Comparison of ENCODE assay signal across 8 cellular contexts in genomic region chr17:42403150-42403549, GRCh38. TPM values are rescaled to one million over a fixed set of nuclear protein-coding genes. Genes with fewer than 3 reads are reported as not detected.
A peak's percentile ranks its signal among the peaks of the same experiment; 100 is the strongest.
DNase-seq lines count a peak whose midpoint lies in the region; ATAC-seq and TF ChIP-seq lines count a peak whose summit lies in the region.

No MANE protein-coding gene starts in this region.

- no peaks in the 10 kb centered on the region for H3K9me2 ChIP-seq in hepatocyte (replicated peaks; ENCODE audit: insufficient read depth)

- H3K9ac ChIP-seq in stomach smooth muscle (ENCODE audit: low read length in 2 of 2): peak overlapping the region in 1 of 2 donors; percentile 29

- peak overlapping the region; percentile 33 for H3K4me2 ChIP-seq in hepatocyte

- H4K20me1 ChIP-seq in hepatocyte (ENCODE audit: insufficient read depth, poor library complexity, severe bottlenecking): peaks cover 6% of the 10 kb centered on the region

- H3K4me1 ChIP-seq in heart left ventricle (peaks cover 15 to 80% (median 54%) of the 10 kb centered on the region in 12 donors), hepatocyte (ENCODE audit: insufficient read depth) (peaks cover 20% of the 10 kb centered on the region), stomach smooth muscle (ENCODE audit: control insufficient read depth, insufficient read depth, low read length) (peaks cover 59% of the 10 kb centered on the region), left lung (peaks cover 28 to 74% of the 10 kb centered on the region in 2 donors)

- H3K27ac ChIP-seq in heart left ventricle (peak overlapping the region in 7 of 12 donors; percentile 2 to 100 (median 12)), hepatocyte (peak overlapping the region; percentile 90), stomach smooth muscle (ENCODE audit: low read length) (peak overlapping the region; percentile 70), left lung (peak overlapping the region in 1 of 2 donors; percentile 45), caudate nucleus (ENCODE audit: low read depth, low read length) (no peak overlapping the region)

- no peak for DNase-seq in heart left ventricle
- no peak for DNase-seq in cardiac septum (ENCODE audit: low spot score)
- peak in 2 of 3 experiments; percentile 25 to 42 for DNase-seq in activated CD8-positive, alpha-beta memory T cell treated with anti-CD3 and anti-CD28 coated beads for 48 hours (ENCODE audit: low read depth in 2 of 3, low spot score in 2 of 3)
- DNase-seq in hepatocyte (ENCODE audit: low spot score): peak; percentile 48
- no peak for DNase-seq in left lung
- no peak for DNase-seq in caudate nucleus (lab: John Stamatoyannopoulos, UW)

- TF ChIP-seq POLR2A in heart left ventricle (IDR thresholded peaks at IDR 0.05): no peak

- no peak overlapping the region for H2AFZ ChIP-seq in hepatocyte

- intact Hi-C loops in heart left ventricle (cut with DNase I): no loop called here
- intact Hi-C loops in cardiac septum (cut with DNase I): no loop called here
- intact Hi-C loops in left lung (cut with DNase I): loop anchor here in 1 of 2 donors (10.0 kb wide), 1 partner anchor 78 kb away; no protein-coding TSS in a partner anchor

- peaks cover 7% of the 10 kb centered on the region for H3K79me2 ChIP-seq in hepatocyte

- ATAC-seq in heart left ventricle: no peak
- ATAC-seq in GM21529 (IDR thresholded peaks at IDR 0.05; ENCODE audit: unreplicated experiment): no peak
- ATAC-seq in left lung: no peak

- peaks cover 0 to 37% (median 30%) of the 10 kb centered on the region in 9 donors for H3K36me3 ChIP-seq in heart left ventricle
- H3K36me3 ChIP-seq in hepatocyte (replicated peaks; ENCODE audit: insufficient read depth, low read depth): no peaks in the 10 kb centered on the region
- peaks cover 16 to 23% of the 10 kb centered on the region in 2 donors for H3K36me3 ChIP-seq in stomach smooth muscle (ENCODE audit: control insufficient read depth in 2 of 2, insufficient read depth in 2 of 2, low read length in 2 of 2)
- peaks cover 0 to 30% of the 10 kb centered on the region in 2 donors for H3K36me3 ChIP-seq in left lung

- H3K4me3 ChIP-seq in heart left ventricle: no peak overlapping the region
- H3K4me3 ChIP-seq in hepatocyte: no peak overlapping the region
- no peak overlapping the region for H3K4me3 ChIP-seq in stomach smooth muscle (ENCODE audit: low read length in 2 of 2)
- no peak overlapping the region for H3K4me3 ChIP-seq in left lung

- WGBS in heart left ventricle, 4 donors: 75 to 82% (median 78%) methylated on average over 6 of the region's 6 CpGs
- 72% methylated on average over 6 of the region's 6 CpGs for WGBS in hepatocyte (ENCODE audit: low lambda C conversion rate, missing lambda C conversion rate)

- no peaks in the 10 kb centered on the region for H3K9me3 ChIP-seq in heart left ventricle
- H3K9me3 ChIP-seq in hepatocyte (ENCODE audit: low read depth): no peaks in the 10 kb centered on the region
- no peaks in the 10 kb centered on the region for H3K9me3 ChIP-seq in stomach smooth muscle (ENCODE audit: control insufficient read depth in 2 of 2, low read length in 2 of 2)
- H3K9me3 ChIP-seq in left lung: no peaks in the 10 kb centered on the region

- no peaks in the 10 kb centered on the region for H3K27me3 ChIP-seq in heart left ventricle
- no peaks in the 10 kb centered on the region for H3K27me3 ChIP-seq in hepatocyte
- H3K27me3 ChIP-seq in stomach smooth muscle (ENCODE audit: control insufficient read depth in 1 of 2, insufficient read depth in 2 of 2, low read length in 2 of 2): no peaks in the 10 kb centered on the region
- H3K27me3 ChIP-seq in left lung: no peaks in the 10 kb centered on the region

- TF ChIP-seq CTCF in heart left ventricle (IDR thresholded peaks at IDR 0.05) (peak in 6 of 12 donors; percentile 9 to 25 (median 14)), hepatocyte (IDR thresholded peaks at IDR 0.05; ENCODE audit: poor library complexity) (peak; percentile 34), left lung (IDR thresholded peaks at IDR 0.05) (no peak)

RNA-seq across cellular contexts. Expression of gene STAT3, which starts 14.9 kb away (rescaled TPM):
- 100 to 1,000 TPM; 111 to 614 (median 148) TPM for total RNA-seq in heart left ventricle
- polyA plus RNA-seq in heart left ventricle: 100 to 1,000 TPM in 1 of 2 donors, 10 to 100 TPM in 1; 36.0 to 152 TPM
- total RNA-seq in cardiac septum: 159 TPM
- 154 and 163 TPM in 2 replicates for total RNA-seq in hepatocyte
- 152 and 157 TPM in 2 replicates for polyA plus RNA-seq in hepatocyte
- total RNA-seq in left lung: 100 to 1,000 TPM; 229 to 271 TPM

RNA-seq across cellular contexts. Expression of gene CAVIN1, which starts 19.9 kb away (rescaled TPM):
- total RNA-seq in heart left ventricle: 100 to 1,000 TPM; 195 to 318 (median 253) TPM
- polyA plus RNA-seq in heart left ventricle: 100 to 1,000 TPM; 140 to 281 TPM
- 358 TPM for total RNA-seq in cardiac septum
- total RNA-seq in hepatocyte: 69.9 and 85.8 TPM in 2 replicates
- 96.5 and 111 TPM in 2 replicates for polyA plus RNA-seq in hepatocyte
- 100 to 1,000 TPM; 285 to 320 TPM for total RNA-seq in left lung

RNA-seq across cellular contexts. Expression of gene ATP6V0A1, which starts 55.5 kb away (rescaled TPM):
- 10 to 100 TPM; 30.3 to 65.9 (median 35.9) TPM for total RNA-seq in heart left ventricle
- polyA plus RNA-seq in heart left ventricle: 10 to 100 TPM; 24.3 to 40.6 TPM
- 40.3 TPM for total RNA-seq in cardiac septum
- total RNA-seq in hepatocyte: 58.3 and 71.4 TPM in 2 replicates
- polyA plus RNA-seq in hepatocyte: 63.4 and 65.2 TPM in 2 replicates
- total RNA-seq in left lung: 100 to 1,000 TPM in 1 of 2 donors, 10 to 100 TPM in 1; 95.9 to 103 TPM

Comparison
In these comparisons a context has a peak if more than half of its experiments do, and no peak if none do; other contexts are left out.
1. DNase-seq: peak in activated CD8-positive, alpha-beta memory T cell treated with anti-CD3 and anti-CD28 coated beads for 48 hours (2 of 3) and hepatocyte (single experiment); none in heart left ventricle (0 of 5), cardiac septum (single experiment), left lung (0 of 2) and caudate nucleus (0 of 61).